29 cellular contexts compared by ENCODE assay signal in the genomic region with DNA sequence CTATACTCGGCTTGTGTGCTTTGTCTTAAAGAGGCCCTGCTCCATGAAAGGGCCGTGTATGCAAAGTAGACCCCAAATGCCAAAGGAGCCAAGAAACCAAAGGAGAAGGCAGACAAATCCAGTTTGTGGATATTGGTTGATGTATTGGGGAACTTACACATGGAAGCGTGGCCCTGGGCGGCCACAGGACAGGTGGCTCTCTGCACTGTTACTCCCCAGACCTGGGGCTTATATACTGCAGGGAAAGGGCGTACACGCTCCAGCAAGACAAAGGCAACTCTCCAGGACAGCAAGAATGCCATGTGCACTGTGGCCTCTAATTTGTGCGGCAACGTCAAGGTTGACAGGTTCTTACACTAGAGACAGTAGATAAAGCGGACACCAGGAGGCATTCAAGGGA. TPM values are rescaled to one million over a fixed set of nuclear protein-coding genes. Genes with fewer than 3 reads are reported as not detected.
"Had no signal": no experiment of that assay in that cellular context is flagged by ENCODE, and none has a peak within 500 bp of the region (broad histone marks: within the 10 kb centered on the region; RNA-seq: fewer than 3 reads in every experiment).

No MANE protein-coding gene starts in this region.

- DNase-seq: activated CD4-positive, alpha-beta T cell treated with anti-CD3 and anti-CD28 coated beads, Interleukin-2, amount 50 U/mL, for 4 hours; activated naive CD4-positive, alpha-beta T cell; activated naive CD8-positive, alpha-beta T cell treated with anti-CD3 and anti-CD28 coated beads, Interleukin-2, amount 10 ng/mL, durations not matched to agents 7 days and 5 days; activated T-cell treated with anti-CD3 and anti-CD28 coated beads, Interleukin-2, amount 50 U/mL, for 1 hour; amniotic stem cell; colonic mucosa; effector memory CD8-positive, alpha-beta T cell; left ventricle myocardium inferior; naive thymus-derived CD4-positive, alpha-beta T cell; ovary; psoas muscle; stimulated activated CD4-positive, alpha-beta T cell treated with anti-CD3 and anti-CD28 coated beads, Interleukin-12 subunit alpha, Interleukin-12 subunit beta, amount 100 ng/mL, for 4 hours; stimulated activated CD4-positive, alpha-beta T cell treated with anti-CD3 and anti-CD28 coated beads, Interleukin-4, amount 100 ng/mL, for 4 hours; substantia nigra; T-helper 1 cell; T1000; thyroid gland had no signal

- H3K27me3 ChIP-seq: breast epithelium, colonic mucosa, dorsolateral prefrontal cortex, neutrophil, ovary, right atrium auricular region, thyroid gland had no signal

- H3K27ac ChIP-seq: breast epithelium, colonic mucosa, dorsolateral prefrontal cortex, esophagus muscularis mucosa, left ventricle myocardium inferior, neutrophil, ovary, psoas muscle, right atrium auricular region, thyroid gland had no signal

- H3K9me3 Mint-ChIP-seq: activated naive CD8-positive, alpha-beta T cell treated with anti-CD3 and anti-CD28 coated beads, Interleukin-2, amount 10 ng/mL, durations not matched to agents 7 days and 5 days; effector memory CD8-positive, alpha-beta T cell; naive thymus-derived CD4-positive, alpha-beta T cell; stimulated activated naive CD8-positive, alpha-beta T cell treated with anti-CD3 and anti-CD28 coated beads, Interleukin-15, Interleukin-2, amounts not matched to agents 100 ng/mL and 50 ng/mL, for 24 hours; WTC11 had no signal

- H3K36me3 ChIP-seq: breast epithelium, colonic mucosa, esophagus muscularis mucosa, left ventricle myocardium inferior, neutrophil, ovary, right atrium auricular region, thyroid gland had no signal

- H3K4me1 ChIP-seq: breast epithelium, right atrium auricular region had no signal

- FAIRE-seq: frontal cortex, keratinocyte had no signal

- H3K9me3 ChIP-seq: breast epithelium, colonic mucosa, esophagus muscularis mucosa, left ventricle myocardium inferior, neutrophil, ovary, psoas muscle, right atrium auricular region, thyroid gland had no signal

- ATAC-seq: activated CD4-positive, alpha-beta T cell treated with anti-CD3 and anti-CD28 coated beads for 36 hours; effector memory CD8-positive, alpha-beta T cell; naive thymus-derived CD4-positive, alpha-beta T cell; psoas muscle; WTC11 had no signal

- H3K4me3 ChIP-seq: breast epithelium, colonic mucosa, dorsolateral prefrontal cortex, esophagus muscularis mucosa, left ventricle myocardium inferior, ovary, psoas muscle, right atrium auricular region, thyroid gland had no signal

- H3K27ac Mint-ChIP-seq: activated CD4-positive, alpha-beta T cell treated with anti-CD3 and anti-CD28 coated beads for 36 hours; activated naive CD8-positive, alpha-beta T cell treated with anti-CD3 and anti-CD28 coated beads, Interleukin-2, amount 10 ng/mL, durations not matched to agents 7 days and 5 days; effector memory CD8-positive, alpha-beta T cell; stimulated activated naive CD8-positive, alpha-beta T cell treated with anti-CD3 and anti-CD28 coated beads, Interleukin-15, Interleukin-2, amounts not matched to agents 100 ng/mL and 50 ng/mL, for 24 hours; WTC11 had no signal

- H3K4me3 Mint-ChIP-seq: activated CD4-positive, alpha-beta T cell treated with anti-CD3 and anti-CD28 coated beads for 36 hours; activated naive CD8-positive, alpha-beta T cell treated with anti-CD3 and anti-CD28 coated beads, Interleukin-2, amount 10 ng/mL, durations not matched to agents 7 days and 5 days; effector memory CD8-positive, alpha-beta T cell; naive thymus-derived CD4-positive, alpha-beta T cell; stimulated activated naive CD8-positive, alpha-beta T cell treated with anti-CD3 and anti-CD28 coated beads, Interleukin-15, Interleukin-2, amounts not matched to agents 100 ng/mL and 50 ng/mL, for 24 hours; WTC11 had no signal

- H3K36me3 Mint-ChIP-seq: activated naive CD8-positive, alpha-beta T cell treated with anti-CD3 and anti-CD28 coated beads, Interleukin-2, amount 10 ng/mL, durations not matched to agents 7 days and 5 days; naive thymus-derived CD4-positive, alpha-beta T cell; WTC11 had no signal

RNA-seq across cellular contexts. Expression of gene RSPH1, which starts 24.8 kb away (rescaled TPM):
- total RNA-seq: activated naive CD8-positive, alpha-beta T cell treated with anti-CD3 and anti-CD28 coated beads, Interleukin-2, amount 10 ng/mL, durations not matched to agents 7 days and 5 days; left ventricle myocardium inferior; lung microvascular endothelial cell; right atrium auricular region; skeletal muscle tissue had no signal
- polyA plus RNA-seq: naive thymus-derived CD4-positive, alpha-beta T cell had no signal
